ENCODE assay signal across 1 cellular context in the genomic region with DNA sequence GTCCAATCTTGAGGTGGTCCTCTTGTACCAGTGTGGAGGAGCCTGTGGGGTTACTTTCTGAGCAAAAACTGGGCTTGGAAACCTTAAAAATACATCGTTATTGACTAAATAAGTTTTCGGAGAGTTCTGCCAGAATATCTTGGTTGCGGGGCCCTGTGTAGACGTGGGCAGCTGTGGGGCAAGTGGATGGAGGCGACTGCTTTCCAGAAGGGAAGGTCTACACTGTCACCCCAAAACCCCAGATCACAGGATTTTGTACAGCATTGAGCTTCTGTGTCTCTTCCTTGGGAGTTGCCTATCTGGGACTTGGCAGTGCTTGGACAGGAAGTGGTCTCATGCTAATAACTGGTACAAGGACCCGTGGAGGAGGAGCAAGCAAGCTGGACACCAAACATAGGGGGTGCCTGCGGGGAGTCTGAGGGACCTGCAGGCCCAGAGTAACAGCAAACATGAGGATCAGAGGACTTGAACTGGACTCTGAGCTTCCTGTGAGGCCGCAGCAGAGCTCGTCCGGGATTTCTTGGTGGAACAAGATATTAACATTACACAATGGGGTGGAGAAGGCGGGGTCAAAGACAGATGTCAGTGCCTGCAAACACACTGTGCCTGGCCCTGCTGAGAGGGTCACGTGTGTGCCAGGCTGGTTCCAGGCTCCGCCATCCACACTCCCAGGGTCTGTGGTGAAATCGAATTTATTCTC.
A peak's percentile ranks its signal among the peaks of the same experiment; 100 is the strongest.
TF ChIP-seq lines count a peak whose summit lies in the region.

No MANE protein-coding gene starts in this region.

TF ChIP-seq in HepG2, 621 proteins besides CTCF, POLR2A, EP300 and RAD21 (continues in another document):
- TF ChIP-seq, protein P1, sequence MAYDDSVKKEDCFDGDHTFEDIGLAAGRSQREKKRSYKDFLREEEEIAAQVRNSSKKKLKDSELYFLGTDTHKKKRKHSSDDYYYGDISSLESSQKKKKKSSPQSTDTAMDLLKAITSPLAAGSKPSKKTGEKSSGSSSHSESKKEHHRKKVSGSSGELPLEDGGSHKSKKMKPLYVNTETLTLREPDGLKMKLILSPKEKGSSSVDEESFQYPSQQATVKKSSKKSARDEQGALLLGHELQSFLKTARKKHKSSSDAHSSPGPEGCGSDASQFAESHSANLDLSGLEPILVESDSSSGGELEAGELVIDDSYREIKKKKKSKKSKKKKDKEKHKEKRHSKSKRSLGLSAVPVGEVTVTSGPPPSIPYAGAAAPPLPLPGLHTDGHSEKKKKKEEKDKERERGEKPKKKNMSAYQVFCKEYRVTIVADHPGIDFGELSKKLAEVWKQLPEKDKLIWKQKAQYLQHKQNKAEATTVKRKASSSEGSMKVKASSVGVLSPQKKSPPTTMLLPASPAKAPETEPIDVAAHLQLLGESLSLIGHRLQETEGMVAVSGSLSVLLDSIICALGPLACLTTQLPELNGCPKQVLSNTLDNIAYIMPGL (CRISPR knock-in tag; IDR thresholded peaks at IDR 0.05; ENCODE audit: borderline replicate concordance in 1 of 2, low read depth in 1 of 2): peak in 1 of 2 experiments; percentile 60; a peak in 2 of 4 replicates
- TF ChIP-seq, protein P2, sequence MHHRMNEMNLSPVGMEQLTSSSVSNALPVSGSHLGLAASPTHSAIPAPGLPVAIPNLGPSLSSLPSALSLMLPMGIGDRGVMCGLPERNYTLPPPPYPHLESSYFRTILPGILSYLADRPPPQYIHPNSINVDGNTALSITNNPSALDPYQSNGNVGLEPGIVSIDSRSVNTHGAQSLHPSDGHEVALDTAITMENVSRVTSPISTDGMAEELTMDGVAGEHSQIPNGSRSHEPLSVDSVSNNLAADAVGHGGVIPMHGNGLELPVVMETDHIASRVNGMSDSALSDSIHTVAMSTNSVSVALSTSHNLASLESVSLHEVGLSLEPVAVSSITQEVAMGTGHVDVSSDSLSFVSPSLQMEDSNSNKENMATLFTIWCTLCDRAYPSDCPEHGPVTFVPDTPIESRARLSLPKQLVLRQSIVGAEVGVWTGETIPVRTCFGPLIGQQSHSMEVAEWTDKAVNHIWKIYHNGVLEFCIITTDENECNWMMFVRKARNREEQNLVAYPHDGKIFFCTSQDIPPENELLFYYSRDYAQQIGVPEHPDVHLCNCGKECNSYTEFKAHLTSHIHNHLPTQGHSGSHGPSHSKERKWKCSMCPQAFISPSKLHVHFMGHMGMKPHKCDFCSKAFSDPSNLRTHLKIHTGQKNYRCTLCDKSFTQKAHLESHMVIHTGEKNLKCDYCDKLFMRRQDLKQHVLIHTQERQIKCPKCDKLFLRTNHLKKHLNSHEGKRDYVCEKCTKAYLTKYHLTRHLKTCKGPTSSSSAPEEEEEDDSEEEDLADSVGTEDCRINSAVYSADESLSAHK (CRISPR knock-in tag; IDR thresholded peaks at IDR 0.05; ENCODE audit: borderline replicate concordance): no peak
- TF ChIP-seq, protein P3, sequence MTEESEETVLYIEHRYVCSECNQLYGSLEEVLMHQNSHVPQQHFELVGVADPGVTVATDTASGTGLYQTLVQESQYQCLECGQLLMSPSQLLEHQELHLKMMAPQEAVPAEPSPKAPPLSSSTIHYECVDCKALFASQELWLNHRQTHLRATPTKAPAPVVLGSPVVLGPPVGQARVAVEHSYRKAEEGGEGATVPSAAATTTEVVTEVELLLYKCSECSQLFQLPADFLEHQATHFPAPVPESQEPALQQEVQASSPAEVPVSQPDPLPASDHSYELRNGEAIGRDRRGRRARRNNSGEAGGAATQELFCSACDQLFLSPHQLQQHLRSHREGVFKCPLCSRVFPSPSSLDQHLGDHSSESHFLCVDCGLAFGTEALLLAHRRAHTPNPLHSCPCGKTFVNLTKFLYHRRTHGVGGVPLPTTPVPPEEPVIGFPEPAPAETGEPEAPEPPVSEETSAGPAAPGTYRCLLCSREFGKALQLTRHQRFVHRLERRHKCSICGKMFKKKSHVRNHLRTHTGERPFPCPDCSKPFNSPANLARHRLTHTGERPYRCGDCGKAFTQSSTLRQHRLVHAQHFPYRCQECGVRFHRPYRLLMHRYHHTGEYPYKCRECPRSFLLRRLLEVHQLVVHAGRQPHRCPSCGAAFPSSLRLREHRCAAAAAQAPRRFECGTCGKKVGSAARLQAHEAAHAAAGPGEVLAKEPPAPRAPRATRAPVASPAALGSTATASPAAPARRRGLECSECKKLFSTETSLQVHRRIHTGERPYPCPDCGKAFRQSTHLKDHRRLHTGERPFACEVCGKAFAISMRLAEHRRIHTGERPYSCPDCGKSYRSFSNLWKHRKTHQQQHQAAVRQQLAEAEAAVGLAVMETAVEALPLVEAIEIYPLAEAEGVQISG (CRISPR knock-in tag; IDR thresholded peaks at IDR 0.05): peak; percentile 79
- TF ChIP-seq ZNF207 (IDR thresholded peaks at IDR 0.05; ENCODE audit: borderline replicate concordance) (no peak), SAFB2 (CRISPR knock-in tag; IDR thresholded peaks at IDR 0.05; ENCODE audit: borderline replicate concordance, low read depth) (no peak; the same call in 1 of the 2 replicates), RXRA (CRISPR knock-in tag; IDR thresholded peaks at IDR 0.05) (peak; percentile 95), ZNF564 (CRISPR knock-in tag; IDR thresholded peaks at IDR 0.05) (peak; percentile 79; the same call in 1 of the 2 replicates), ZBTB38 (CRISPR knock-in tag; IDR thresholded peaks at IDR 0.05) (peak; percentile 37; the same call in 1 of the 2 replicates), ZMYM3 (CRISPR knock-in tag; IDR thresholded peaks at IDR 0.05) (peak; percentile 92), KAT2B (IDR thresholded peaks at IDR 0.05; ENCODE audit: borderline replicate concordance, low read depth, low read length) (no peak), POLR2AphosphoS2 (IDR thresholded peaks at IDR 0.05; ENCODE audit: low read depth, low read length) (no peak), ATAD3A (CRISPR knock-in tag; IDR thresholded peaks at IDR 0.05) (no peak), CHD2 (IDR thresholded peaks at IDR 0.05; ENCODE audit: low read depth, low read length) (no peak), ZNF883 (CRISPR knock-in tag; IDR thresholded peaks at IDR 0.05; ENCODE audit: not compliant biosample characterization) (no peak), ZNF563 (CRISPR knock-in tag; IDR thresholded peaks at IDR 0.05) (peak; percentile 75; the same call in 1 of the 2 replicates), KMT2B (CRISPR knock-in tag; IDR thresholded peaks at IDR 0.05) (peak; percentile 58; the same call in 1 of the 2 replicates), ATRX (CRISPR knock-in tag; IDR thresholded peaks at IDR 0.05; ENCODE audit: borderline replicate concordance) (no peak), RBM22 (optimal IDR thresholded peaks at IDR 0.05; ENCODE audit: low read length) (no peak), ZNF577 (CRISPR knock-in tag; IDR thresholded peaks at IDR 0.05; ENCODE audit: borderline replicate concordance, low read depth) (no peak), ZNF10 (CRISPR knock-in tag; IDR thresholded peaks at IDR 0.05; ENCODE audit: borderline replicate concordance, low read depth) (no peak), ARNTL (CRISPR knock-in tag; IDR thresholded peaks at IDR 0.05) (peak; percentile 97), EEA1 (CRISPR knock-in tag; IDR thresholded peaks at IDR 0.05; ENCODE audit: borderline replicate concordance) (no peak; the same call in 1 of the 2 replicates), ZNF713 (CRISPR knock-in tag; IDR thresholded peaks at IDR 0.05) (no peak), PHF5A (CRISPR knock-in tag; IDR thresholded peaks at IDR 0.05; ENCODE audit: low read depth, unreplicated experiment) (no peak), HOXA3 (CRISPR knock-in tag; IDR thresholded peaks at IDR 0.05) (peak; percentile 89), ZNF569 (CRISPR knock-in tag; IDR thresholded peaks at IDR 0.05; ENCODE audit: borderline replicate concordance) (no peak), JARID2 (CRISPR knock-in tag; IDR thresholded peaks at IDR 0.05; ENCODE audit: insufficient replicate concordance) (peak; percentile 64), HNF4A (CRISPR knock-in tag; IDR thresholded peaks at IDR 0.05) (peak; percentile 99), MEIS2 (CRISPR knock-in tag; IDR thresholded peaks at IDR 0.05) (peak; percentile 96), ZNF180 (CRISPR knock-in tag; IDR thresholded peaks at IDR 0.05; ENCODE audit: borderline replicate concordance, low read depth) (no peak), ETV6 (CRISPR knock-in tag; conservative IDR thresholded peaks at IDR 0.05) (no peak; the same call in 1 of the 2 replicates), ZNF878 (CRISPR knock-in tag; IDR thresholded peaks at IDR 0.05) (no peak), ZNF549 (CRISPR knock-in tag; IDR thresholded peaks at IDR 0.05) (no peak), ZNF44 (CRISPR knock-in tag; IDR thresholded peaks at IDR 0.05) (no peak), ZNF75D (CRISPR knock-in tag; IDR thresholded peaks at IDR 0.05; ENCODE audit: borderline replicate concordance) (no peak), MTF1 (CRISPR knock-in tag; IDR thresholded peaks at IDR 0.05) (no peak), ZNF788 (CRISPR knock-in tag; IDR thresholded peaks at IDR 0.05; ENCODE audit: borderline replicate concordance) (peak; percentile 96), SRSF9 (IDR thresholded peaks at IDR 0.05; ENCODE audit: borderline replicate concordance, insufficient read depth, low read depth, low read length, poor library complexity, severe bottlenecking) (no peak), GABPB1 (CRISPR knock-in tag; IDR thresholded peaks at IDR 0.05) (peak; percentile 72), ZNF605 (CRISPR knock-in tag; IDR thresholded peaks at IDR 0.05) (no peak; the same call in 1 of the 2 replicates), NRL (CRISPR knock-in tag; IDR thresholded peaks at IDR 0.05; ENCODE audit: borderline replicate concordance) (no peak)
- TF ChIP-seq, protein P4, sequence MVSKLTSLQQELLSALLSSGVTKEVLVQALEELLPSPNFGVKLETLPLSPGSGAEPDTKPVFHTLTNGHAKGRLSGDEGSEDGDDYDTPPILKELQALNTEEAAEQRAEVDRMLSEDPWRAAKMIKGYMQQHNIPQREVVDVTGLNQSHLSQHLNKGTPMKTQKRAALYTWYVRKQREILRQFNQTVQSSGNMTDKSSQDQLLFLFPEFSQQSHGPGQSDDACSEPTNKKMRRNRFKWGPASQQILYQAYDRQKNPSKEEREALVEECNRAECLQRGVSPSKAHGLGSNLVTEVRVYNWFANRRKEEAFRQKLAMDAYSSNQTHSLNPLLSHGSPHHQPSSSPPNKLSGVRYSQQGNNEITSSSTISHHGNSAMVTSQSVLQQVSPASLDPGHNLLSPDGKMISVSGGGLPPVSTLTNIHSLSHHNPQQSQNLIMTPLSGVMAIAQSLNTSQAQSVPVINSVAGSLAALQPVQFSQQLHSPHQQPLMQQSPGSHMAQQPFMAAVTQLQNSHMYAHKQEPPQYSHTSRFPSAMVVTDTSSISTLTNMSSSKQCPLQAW (CRISPR knock-in tag; IDR thresholded peaks at IDR 0.05): peak; percentile 75
- TF ChIP-seq, protein P5, sequence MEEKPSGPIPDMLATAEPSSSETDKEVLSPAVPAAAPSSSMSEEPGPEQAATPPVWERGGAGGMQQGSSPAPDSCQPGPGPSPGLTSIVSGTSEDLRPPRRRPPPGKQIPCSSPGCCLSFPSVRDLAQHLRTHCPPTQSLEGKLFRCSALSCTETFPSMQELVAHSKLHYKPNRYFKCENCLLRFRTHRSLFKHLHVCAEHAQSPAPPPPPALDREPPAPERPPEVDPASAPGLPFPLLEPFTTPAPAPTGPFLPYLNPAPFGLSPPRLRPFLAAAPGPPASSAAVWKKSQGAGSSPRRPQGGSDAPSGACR (CRISPR knock-in tag; IDR thresholded peaks at IDR 0.05): peak; percentile 68; the same call in 1 of the 2 replicates
- TF ChIP-seq, protein P6, sequence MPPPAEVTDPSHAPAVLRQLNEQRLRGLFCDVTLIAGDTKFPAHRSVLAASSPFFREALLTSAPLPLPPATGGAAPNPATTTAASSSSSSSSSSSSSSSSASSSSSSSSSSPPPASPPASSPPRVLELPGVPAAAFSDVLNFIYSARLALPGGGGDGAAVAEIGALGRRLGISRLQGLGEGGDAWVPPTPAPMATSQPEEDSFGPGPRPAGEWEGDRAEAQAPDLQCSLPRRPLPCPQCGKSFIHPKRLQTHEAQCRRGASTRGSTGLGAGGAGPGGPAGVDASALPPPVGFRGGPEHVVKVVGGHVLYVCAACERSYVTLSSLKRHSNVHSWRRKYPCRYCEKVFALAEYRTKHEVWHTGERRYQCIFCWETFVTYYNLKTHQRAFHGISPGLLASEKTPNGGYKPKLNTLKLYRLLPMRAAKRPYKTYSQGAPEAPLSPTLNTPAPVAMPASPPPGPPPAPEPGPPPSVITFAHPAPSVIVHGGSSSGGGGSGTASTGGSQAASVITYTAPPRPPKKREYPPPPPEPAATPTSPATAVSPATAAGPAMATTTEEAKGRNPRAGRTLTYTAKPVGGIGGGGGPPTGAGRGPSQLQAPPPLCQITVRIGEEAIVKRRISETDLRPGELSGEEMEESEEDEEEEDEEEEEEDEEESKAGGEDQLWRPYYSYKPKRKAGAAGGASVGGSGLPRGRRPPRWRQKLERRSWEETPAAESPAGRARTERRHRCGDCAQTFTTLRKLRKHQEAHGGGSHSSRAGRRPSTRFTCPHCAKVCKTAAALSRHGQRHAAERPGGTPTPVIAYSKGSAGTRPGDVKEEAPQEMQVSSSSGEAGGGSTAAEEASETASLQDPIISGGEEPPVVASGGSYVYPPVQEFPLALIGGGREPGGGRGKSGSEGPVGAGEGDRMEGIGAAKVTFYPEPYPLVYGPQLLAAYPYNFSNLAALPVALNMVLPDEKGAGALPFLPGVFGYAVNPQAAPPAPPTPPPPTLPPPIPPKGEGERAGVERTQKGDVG (CRISPR knock-in tag; IDR thresholded peaks at IDR 0.05; ENCODE audit: borderline replicate concordance): peak; percentile 57; the same call in 1 of the 2 replicates
- TF ChIP-seq, protein P7, sequence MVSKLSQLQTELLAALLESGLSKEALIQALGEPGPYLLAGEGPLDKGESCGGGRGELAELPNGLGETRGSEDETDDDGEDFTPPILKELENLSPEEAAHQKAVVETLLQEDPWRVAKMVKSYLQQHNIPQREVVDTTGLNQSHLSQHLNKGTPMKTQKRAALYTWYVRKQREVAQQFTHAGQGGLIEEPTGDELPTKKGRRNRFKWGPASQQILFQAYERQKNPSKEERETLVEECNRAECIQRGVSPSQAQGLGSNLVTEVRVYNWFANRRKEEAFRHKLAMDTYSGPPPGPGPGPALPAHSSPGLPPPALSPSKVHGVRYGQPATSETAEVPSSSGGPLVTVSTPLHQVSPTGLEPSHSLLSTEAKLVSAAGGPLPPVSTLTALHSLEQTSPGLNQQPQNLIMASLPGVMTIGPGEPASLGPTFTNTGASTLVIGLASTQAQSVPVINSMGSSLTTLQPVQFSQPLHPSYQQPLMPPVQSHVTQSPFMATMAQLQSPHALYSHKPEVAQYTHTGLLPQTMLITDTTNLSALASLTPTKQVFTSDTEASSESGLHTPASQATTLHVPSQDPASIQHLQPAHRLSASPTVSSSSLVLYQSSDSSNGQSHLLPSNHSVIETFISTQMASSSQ (IDR thresholded peaks at IDR 0.05; ENCODE audit: low read depth): peak; percentile 47; the same call in 1 of the 2 replicates
- TF ChIP-seq, protein P7 (CRISPR knock-in tag; IDR thresholded peaks at IDR 0.05; ENCODE audit: borderline replicate concordance): peak; percentile 90; the same call in 1 of the 2 replicates
